In the genomic region with DNA sequence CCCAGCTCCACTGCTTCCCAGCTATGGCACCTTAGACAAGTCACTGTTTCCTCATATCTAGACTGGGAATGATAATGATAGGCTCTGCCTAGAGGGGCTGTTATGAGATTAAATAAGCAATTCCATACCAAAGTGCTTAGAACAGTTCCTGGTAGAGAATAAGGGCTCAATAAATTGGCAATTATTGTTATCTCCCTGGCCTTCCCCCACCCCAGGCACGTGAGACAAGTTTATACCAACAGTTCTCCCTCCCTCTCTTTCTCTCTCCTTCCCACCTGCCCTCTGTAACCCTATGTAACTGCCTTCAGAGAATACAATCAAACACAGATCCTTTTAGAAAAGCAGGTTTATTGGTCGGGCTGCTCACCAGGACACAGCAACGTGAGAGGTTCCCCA, we compare ENCODE assay signal across 10 cellular contexts. TPM values are rescaled to one million over a fixed set of nuclear protein-coding genes. Genes with fewer than 3 reads are reported as not detected.
DNase-seq lines count a peak whose midpoint lies in the region; ATAC-seq, FAIRE-seq and TF ChIP-seq lines count a peak whose summit lies in the region.
"Had no signal": no experiment of that assay in that cellular context is flagged by ENCODE, and none has a peak within 500 bp of the region (broad histone marks: within the 10 kb centered on the region; RNA-seq: fewer than 3 reads in every experiment).

No MANE protein-coding gene starts in this region.

- H3K27ac Mint-ChIP-seq in stimulated activated naive CD8-positive, alpha-beta T cell treated with anti-CD3 and anti-CD28 coated beads, Interleukin-15, Interleukin-2, amounts not matched to agents 100 ng/mL and 50 ng/mL, for 24 hours, result peak overlapping the region; percentile 63

- CTCF ChIA-PET in K562 (lab: Yijun Ruan, JAX; ENCODE audit: low intra/inter-chr PET ratio), result interaction anchor here (2.7 kb wide), 1 partner anchor 79 kb away, joined by 25 read pairs; no protein-coding TSS in a partner anchor

- in situ Hi-C loops in K562 (cut with MboI), result loop anchor here (5.0 to 10.0 kb wide), 2 partner anchors 80 to 177 kb away; no protein-coding TSS in a partner anchor

- 30% methylated on average over 3 of the region's 3 CpGs for WGBS in K562 (ENCODE audit: insufficient coverage, low coverage, missing lambda C conversion rate)

- BruUV-seq in K562 (replicated peaks; lab: Mats Ljungman, UMichigan), result no TSS peak

- H3K36me3 Mint-ChIP-seq in stimulated activated naive CD8-positive, alpha-beta T cell treated with anti-CD3 and anti-CD28 coated beads, Interleukin-15, Interleukin-2, amounts not matched to agents 100 ng/mL and 50 ng/mL, for 24 hours (ENCODE audit: low read depth), result no peaks in the 10 kb centered on the region

- H3K9me3 Mint-ChIP-seq in stimulated activated naive CD8-positive, alpha-beta T cell treated with anti-CD3 and anti-CD28 coated beads, Interleukin-15, Interleukin-2, amounts not matched to agents 100 ng/mL and 50 ng/mL, for 24 hours, result no peaks in the 10 kb centered on the region

- TF ChIP-seq POLR2A in K562 (conservative IDR thresholded peaks at IDR 0.05), result no peak

- no peak for FAIRE-seq in K562 (lab: Jason Lieb, UNC)

- H2AFZ ChIP-seq in K562 (ENCODE audit: low read depth, low read length), result no peak overlapping the region

- H3K9ac ChIP-seq in K562 (ENCODE audit: insufficient read depth in 1 of 2, low read depth in 2 of 2, low read length in 2 of 2), result peak overlapping the region in 1 of 2 experiments; percentile 57; a peak in 1 of 4 replicates

- H3K9me1 ChIP-seq in K562 (ENCODE audit: control insufficient read depth, insufficient read depth, low read length), result no peaks in the 10 kb centered on the region

- no peak overlapping the region for H3K4me3 Mint-ChIP-seq in stimulated activated naive CD8-positive, alpha-beta T cell treated with anti-CD3 and anti-CD28 coated beads, Interleukin-15, Interleukin-2, amounts not matched to agents 100 ng/mL and 50 ng/mL, for 24 hours

- no peak for TF ChIP-seq RAD21 in K562 (CRISPR knock-in tag; conservative IDR thresholded peaks at IDR 0.05 in 1 of 2, IDR thresholded peaks at IDR 0.05 in 1 of 2)

- no peak overlapping the region for H3K4me2 ChIP-seq in K562 (ENCODE audit: insufficient read depth, low read length)

- H4K20me1 ChIP-seq in K562 (replicated peaks; ENCODE audit: control insufficient read depth, insufficient read depth, low read length), result no peaks in the 10 kb centered on the region

- H3K4me1 ChIP-seq in K562 (replicated peaks in 1 of 2; ENCODE audit: control insufficient read depth in 2 of 2, insufficient read depth in 2 of 2, low read length in 2 of 2) (peaks cover 26 to 34% of the 10 kb centered on the region in 2 experiments; a peak in 4 of 5 replicates), muscle layer of duodenum (ENCODE audit: control insufficient read depth in 1 of 2, insufficient read depth in 2 of 2, low read length in 2 of 2) (peaks cover 5 to 54% of the 10 kb centered on the region in 2 donors)

- H3K27me3 Mint-ChIP-seq in stimulated activated naive CD8-positive, alpha-beta T cell treated with anti-CD3 and anti-CD28 coated beads, Interleukin-15, Interleukin-2, amounts not matched to agents 100 ng/mL and 50 ng/mL, for 24 hours, result no peaks in the 10 kb centered on the region

- intact Hi-C loops in K562 (cut with micrococcal nuclease), result loop anchor here (10.0 kb wide), 2 partner anchors 177 to 217 kb away; a partner anchor contains a TSS

- no peak for ATAC-seq in stimulated activated naive CD8-positive, alpha-beta T cell treated with anti-CD3 and anti-CD28 coated beads, Interleukin-15, Interleukin-2, amounts not matched to agents 100 U/mL and 50 U/mL, for 24 hours
- ATAC-seq in K562, result no peak
- ATAC-seq in GM21447 (IDR thresholded peaks at IDR 0.05; ENCODE audit: unreplicated experiment), result no peak
- ATAC-seq in HG02571 (IDR thresholded peaks at IDR 0.05; ENCODE audit: unreplicated experiment), result no peak
- ATAC-seq: right lobe of liver had no signal

- H3K27me3 ChIP-seq in K562 (ENCODE audit: control insufficient read depth in 2 of 2, insufficient read depth in 2 of 2, low read length in 2 of 2) (no peaks in the 10 kb centered on the region), muscle layer of duodenum (ENCODE audit: low read depth, low read length) (no peaks in the 10 kb centered on the region)
- H3K27me3 ChIP-seq: right lobe of liver had no signal

- TF ChIP-seq CTCF in K562 (IDR thresholded peaks at IDR 0.05 in 2 of 3, conservative IDR thresholded peaks at IDR 0.05 in 1 of 3; ENCODE audit: insufficient read depth in 2 of 3, low read depth in 1 of 3, low read length in 3 of 3), result no peak

- H3K27ac ChIP-seq in K562 (ENCODE audit: extremely low read depth, low read depth, low read length) (no peak overlapping the region), muscle layer of duodenum (ENCODE audit: low read length) (peak overlapping the region; percentile 59)
- H3K27ac ChIP-seq: right lobe of liver had no signal

- H3K4me1 Mint-ChIP-seq in stimulated activated naive CD8-positive, alpha-beta T cell treated with anti-CD3 and anti-CD28 coated beads, Interleukin-15, Interleukin-2, amounts not matched to agents 100 ng/mL and 50 ng/mL, for 24 hours (ENCODE audit: low read depth), result peaks cover 37% of the 10 kb centered on the region

- H3K79me2 ChIP-seq in K562 (ENCODE audit: control insufficient read depth, insufficient read depth, low read length), result peaks cover 19% of the 10 kb centered on the region

- no peak for TF ChIP-seq EP300 in K562 (IDR thresholded peaks at IDR 0.05; ENCODE audit: low read length)

- peaks cover 37% of the 10 kb centered on the region; the same call in 2 of the 3 replicates for H3K36me3 ChIP-seq in K562 (ENCODE audit: control insufficient read depth, insufficient read depth, low read length)
- peaks cover 5 to 26% of the 10 kb centered on the region in 2 donors for H3K36me3 ChIP-seq in muscle layer of duodenum (ENCODE audit: control insufficient read depth in 1 of 2, insufficient read depth in 2 of 2, low read length in 2 of 2)
- H3K36me3 ChIP-seq: right lobe of liver had no signal

- DNase-seq in stimulated activated naive CD8-positive, alpha-beta T cell treated with anti-CD3 and anti-CD28 coated beads, Interleukin-15, Interleukin-2, amounts not matched to agents 100 U/mL and 50 U/mL, for 24 hours, result no peak
- DNase-seq in K562 (ENCODE audit: extremely low read depth in 1 of 4, low spot score in 3 of 4) (no peak), NCI-H524 (lab: John Stamatoyannopoulos, UW) (no peak), NCI-H524 treated with DMSO at 0.1 percent for 48 hours (lab: John Stamatoyannopoulos, UW) (no peak)
- DNase-seq: C1 segment of cervical spinal cord, right lobe of liver had no signal

- POLR2A ChIA-PET in K562 (lab: Yijun Ruan, JAX), result interaction anchor here (0.7 kb wide), 1 partner anchor 93 kb away, joined by 3 read pairs; no protein-coding TSS in a partner anchor

- H3K4me3 ChIP-seq in K562 (no peak overlapping the region), muscle layer of duodenum (ENCODE audit: low read depth in 1 of 2, low read length in 2 of 2) (no peak overlapping the region)
- H3K4me3 ChIP-seq: right lobe of liver had no signal

- H3K9me3 ChIP-seq in K562 (replicated peaks; ENCODE audit: control insufficient read depth, insufficient read depth, low read depth, low read length) (no peaks in the 10 kb centered on the region), muscle layer of duodenum (ENCODE audit: control insufficient read depth in 1 of 2, low read length in 2 of 2) (no peaks in the 10 kb centered on the region)
- H3K9me3 ChIP-seq: right lobe of liver had no signal

RNA-seq across cellular contexts. Expression of a gene that starts 13.9 kb away (rescaled TPM):
- 176 and 210 TPM in 2 replicates for total RNA-seq in K562 (2011; cell fraction: chromatin; rRNA removed; ENCODE audit: low replicate concordance)
- total RNA-seq in K562 (2011; cell fraction: nucleolus; rRNA removed), result 110 and 117 TPM in 2 replicates
- total RNA-seq in K562 (2011; cell fraction: nucleoplasm; rRNA removed), result 145 and 167 TPM in 2 replicates
- total RNA-seq in K562 (2014; rRNA removed), result 90.4 and 99.6 TPM in 2 replicates
- total RNA-seq in K562 (2014; rRNA removed; fragmentation: Illumina TruSeq; extraction: Trizol), result 108 and 115 TPM in 2 replicates
- 105 and 113 TPM in 2 replicates for total RNA-seq in K562 (2015; rRNA removed; fragmentation: Illumina TruSeq; extraction: Trizol)
- 120 and 133 TPM in 2 replicates for total RNA-seq in K562 (2021)
- 90.0 and 120 TPM in 2 replicates for polyA plus RNA-seq in K562 (2011; rRNA removed)
- polyA plus RNA-seq in K562 (2011; cell fraction: cytosol; rRNA removed), result 83.3 and 125 TPM in 2 replicates
- 58.4 and 72.2 TPM in 2 replicates for polyA plus RNA-seq in K562 (2011; cell fraction: nucleus; rRNA removed)
- polyA plus RNA-seq in K562 (2012), result 160 and 179 TPM in 2 replicates
- polyA plus RNA-seq in K562 (2014; fragmentation: Illumina TruSeq; extraction: Trizol), result 179 and 180 TPM in 2 replicates
- polyA plus RNA-seq in K562 (2014; fragmentation: Nextera tagmentation; extraction: Ambion mirVana), result 100 to 1,000 TPM; 114 to 160 TPM
- polyA plus RNA-seq in K562 (2014; rRNA removed), result 120 and 134 TPM in 2 replicates
- polyA minus RNA-seq in K562 (2011; rRNA and poly(A)+ RNA removed), result 111 and 124 TPM in 2 replicates
- polyA minus RNA-seq in K562 (2011; cell fraction: cytosol; rRNA and poly(A)+ RNA removed), result 68.3 and 70.2 TPM in 2 replicates
- polyA minus RNA-seq in K562 (2011; cell fraction: nucleus; rRNA and poly(A)+ RNA removed), result 35.3 and 48.0 TPM in 2 replicates

RNA-seq across cellular contexts. Expression of a gene that starts 20.9 kb away (rescaled TPM):
- 11.6 and 29.3 TPM in 2 replicates for total RNA-seq in K562 (2011; cell fraction: chromatin; rRNA removed; ENCODE audit: low replicate concordance)
- total RNA-seq in K562 (2011; cell fraction: nucleolus; rRNA removed), result 22.9 and 29.9 TPM in 2 replicates
- total RNA-seq in K562 (2011; cell fraction: nucleoplasm; rRNA removed), result 18.6 and 22.2 TPM in 2 replicates
- 126 and 135 TPM in 2 replicates for total RNA-seq in K562 (2014; rRNA removed)
- 56.1 and 57.8 TPM in 2 replicates for total RNA-seq in K562 (2014; rRNA removed; fragmentation: Illumina TruSeq; extraction: Trizol)
- 74.5 and 80.0 TPM in 2 replicates for total RNA-seq in K562 (2015; rRNA removed; fragmentation: Illumina TruSeq; extraction: Trizol)
- 143 and 162 TPM in 2 replicates for total RNA-seq in K562 (2021)
- polyA plus RNA-seq in K562 (2011; rRNA removed), result 44.6 and 60.0 TPM in 2 replicates
- polyA plus RNA-seq in K562 (2011; cell fraction: cytosol; rRNA removed), result 39.4 and 107 TPM in 2 replicates
- 8.0 and 16.1 TPM in 2 replicates for polyA plus RNA-seq in K562 (2011; cell fraction: nucleus; rRNA removed)
- 74.3 and 99.4 TPM in 2 replicates for polyA plus RNA-seq in K562 (2012)
- 77.6 and 93.7 TPM in 2 replicates for polyA plus RNA-seq in K562 (2014; fragmentation: Illumina TruSeq; extraction: Trizol)
- 1 to 10 TPM; 6.8 to 8.6 TPM for polyA plus RNA-seq in K562 (2014; fragmentation: Nextera tagmentation; extraction: Ambion mirVana)
- polyA plus RNA-seq in K562 (2014; rRNA removed), result 72.9 and 92.8 TPM in 2 replicates
- 34.7 and 64.3 TPM in 2 replicates for polyA minus RNA-seq in K562 (2011; rRNA and poly(A)+ RNA removed)
- polyA minus RNA-seq in K562 (2011; cell fraction: cytosol; rRNA and poly(A)+ RNA removed), result 81.5 and 110 TPM in 2 replicates
- 9.4 and 9.6 TPM in 2 replicates for polyA minus RNA-seq in K562 (2011; cell fraction: nucleus; rRNA and poly(A)+ RNA removed)

RNA-seq across cellular contexts. Expression of a gene that starts 56.6 kb away (rescaled TPM):
- total RNA-seq in K562 (2011; cell fraction: chromatin; rRNA removed; ENCODE audit: low replicate concordance), result 998 and 1,046 TPM in 2 replicates
- 668 and 698 TPM in 2 replicates for total RNA-seq in K562 (2011; cell fraction: nucleolus; rRNA removed)
- 746 and 878 TPM in 2 replicates for total RNA-seq in K562 (2011; cell fraction: nucleoplasm; rRNA removed)
- total RNA-seq in K562 (2014; rRNA removed) (71.7 and 82.2 TPM in 2 replicates), K562 (2014; rRNA removed; fragmentation: Illumina TruSeq; extraction: Trizol) (75.5 and 89.2 TPM in 2 replicates), K562 (2015; rRNA removed; fragmentation: Illumina TruSeq; extraction: Trizol) (54.9 and 56.1 TPM in 2 replicates), K562 (2021) (127 and 141 TPM in 2 replicates)
- polyA plus RNA-seq in K562 (2011; rRNA removed) (102 and 104 TPM in 2 replicates), K562 (2014; fragmentation: Illumina TruSeq; extraction: Trizol) (143 and 158 TPM in 2 replicates), K562 (2014; fragmentation: Nextera tagmentation; extraction: Ambion mirVana) (10 to 100 TPM; 11.8 to 46.3 TPM), K562 (2014; rRNA removed) (62.7 and 80.3 TPM in 2 replicates)
- 101 and 137 TPM in 2 replicates for polyA plus RNA-seq in K562 (2011; cell fraction: cytosol; rRNA removed)
- polyA plus RNA-seq in K562 (2011; cell fraction: nucleus; rRNA removed), result 300 and 643 TPM in 2 replicates
- 77.1 and 103 TPM in 2 replicates for polyA plus RNA-seq in K562 (2012)
- 165 and 302 TPM in 2 replicates for polyA minus RNA-seq in K562 (2011; rRNA and poly(A)+ RNA removed)
- 41.3 and 104 TPM in 2 replicates for polyA minus RNA-seq in K562 (2011; cell fraction: cytosol; rRNA and poly(A)+ RNA removed)
- polyA minus RNA-seq in K562 (2011; cell fraction: nucleus; rRNA and poly(A)+ RNA removed), result 181 and 232 TPM in 2 replicates
